Comparison of ENCODE assay signal across 20 cellular contexts in the genomic region with DNA sequence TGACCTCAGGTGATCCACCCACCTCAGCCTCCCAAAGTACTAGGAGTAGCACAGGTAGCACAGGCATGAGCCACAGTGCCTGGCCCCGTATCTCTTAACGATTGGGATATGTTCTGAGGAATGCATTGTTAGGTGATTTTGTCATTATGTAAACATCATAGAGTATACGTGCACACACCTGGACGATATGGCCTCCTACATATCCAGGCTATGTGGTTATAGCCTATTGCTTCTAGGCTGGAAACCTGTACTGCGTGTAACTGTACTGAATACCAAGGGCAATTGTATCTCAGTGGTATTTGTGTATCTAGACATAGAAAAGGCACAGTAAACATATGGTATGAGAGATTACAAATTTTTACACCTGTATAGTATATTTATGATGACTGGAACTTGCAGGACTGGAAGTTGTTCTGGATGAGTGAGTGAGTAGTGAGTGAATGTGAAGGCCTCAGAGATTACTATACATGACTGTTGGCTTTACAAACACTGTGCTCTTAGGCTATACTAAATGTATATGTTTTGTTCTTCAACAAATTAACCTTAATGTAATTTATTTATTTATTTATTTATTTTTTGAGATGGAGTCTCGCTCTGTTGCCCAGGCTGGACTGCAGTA.
DNase-seq lines count a peak whose midpoint lies in the region; ATAC-seq, FAIRE-seq and TF ChIP-seq lines count a peak whose summit lies in the region.
"Had no signal": no experiment of that assay in that cellular context is flagged by ENCODE, and none has a peak within 500 bp of the region (broad histone marks: within the 10 kb centered on the region; RNA-seq: fewer than 3 reads in every experiment).

No MANE protein-coding gene starts in this region.

- H3K27me3 ChIP-seq in left ventricle myocardium inferior (ENCODE audit: low read depth) (no peaks in the 10 kb centered on the region), right atrium auricular region (no peaks in the 10 kb centered on the region), bronchial epithelial cell (ENCODE audit: control insufficient read depth, insufficient read depth, low read length) (no peaks in the 10 kb centered on the region)
- H3K27me3 ChIP-seq: esophagus squamous epithelium, vagina had no signal

- DNase-seq in left ventricle myocardium inferior (no peak), right atrium auricular region (ENCODE audit: low spot score) (no peak), bronchial epithelial cell (ENCODE audit: low read depth) (peak; percentile 93), NCI-H2107 (lab: John Stamatoyannopoulos, UW) (no peak)
- no peak for DNase-seq in naive thymus-derived CD8-positive, alpha-beta T cell
- DNase-seq: activated B cell treated with CpG ODN at 0.5 μM for 24 hours; activated CD8-positive, alpha-beta T cell treated with anti-CD3 and anti-CD28 coated beads, Interleukin-2, amount 10 ng/mL, durations not matched to agents 7 days and 5 days; caudate nucleus; esophagus squamous epithelium; NCI-H1048; NCI-H1930; NCI-H345; RPMI8226; T-helper 9 cell had no signal

- H3K4me3 ChIP-seq in left ventricle myocardium inferior, result no peak overlapping the region
- H3K4me3 ChIP-seq in right atrium auricular region, result no peak overlapping the region
- no peak overlapping the region for H3K4me3 ChIP-seq in bronchial epithelial cell (ENCODE audit: low read depth, low read length)
- H3K4me3 ChIP-seq: esophagus squamous epithelium, vagina had no signal

- H3K4me3 Mint-ChIP-seq in naive thymus-derived CD8-positive, alpha-beta T cell, result peak overlapping the region in 2 of 10 donors; percentile 5 to 26
- H3K4me3 Mint-ChIP-seq: activated B cell treated with CpG ODN at 0.5 μM for 24 hours; activated CD8-positive, alpha-beta T cell treated with anti-CD3 and anti-CD28 coated beads, Interleukin-2, amount 10 ng/mL, durations not matched to agents 7 days and 5 days had no signal

- intact Hi-C loops in left ventricle myocardium inferior (cut with micrococcal nuclease), result loop anchor here (10.0 kb wide), 1 partner anchor 115 kb away; no protein-coding TSS in a partner anchor

- peaks cover 21 to 87% (median 68%) of the 10 kb centered on the region in 4 donors for H3K4me1 Mint-ChIP-seq in naive thymus-derived CD8-positive, alpha-beta T cell

- no peak for TF ChIP-seq CTCF in left ventricle myocardium inferior (IDR thresholded peaks at IDR 0.05; ENCODE audit: borderline replicate concordance)
- no peak for TF ChIP-seq CTCF in right atrium auricular region (IDR thresholded peaks at IDR 0.05)
- no peak for TF ChIP-seq CTCF in bronchial epithelial cell (IDR thresholded peaks at IDR 0.05; ENCODE audit: insufficient read depth, low read length, severe bottlenecking)

- POLR2A ChIA-PET in naive thymus-derived CD8-positive, alpha-beta T cell (lab: Charles Lee), result no interaction called here

- FAIRE-seq in bronchial epithelial cell (lab: Jason Lieb, UNC), result no peak
- FAIRE-seq: HTR-8/SVneo had no signal

- H3K27me3 Mint-ChIP-seq in naive thymus-derived CD8-positive, alpha-beta T cell, result no peaks in the 10 kb centered on the region
- H3K27me3 Mint-ChIP-seq: activated B cell treated with CpG ODN at 0.5 μM for 24 hours had no signal

- H3K27ac ChIP-seq in left ventricle myocardium inferior (replicated peaks), result peak overlapping the region; percentile 77
- H3K27ac ChIP-seq in right atrium auricular region, result peak overlapping the region in 1 of 2 donors; percentile 74
- H3K27ac ChIP-seq: vagina had no signal

- peak overlapping the region in 7 of 10 donors; percentile 1 to 87 (median 63) for H3K27ac Mint-ChIP-seq in naive thymus-derived CD8-positive, alpha-beta T cell
- H3K27ac Mint-ChIP-seq: activated CD8-positive, alpha-beta T cell treated with anti-CD3 and anti-CD28 coated beads, Interleukin-2, amount 10 ng/mL, durations not matched to agents 7 days and 5 days had no signal

- H3K36me3 ChIP-seq in left ventricle myocardium inferior (no peaks in the 10 kb centered on the region), right atrium auricular region (no peaks in the 10 kb centered on the region), bronchial epithelial cell (ENCODE audit: control insufficient read depth, insufficient read depth, low read length) (peaks cover 1% of the 10 kb centered on the region)
- H3K36me3 ChIP-seq: vagina had no signal

- H3K9me3 ChIP-seq in left ventricle myocardium inferior (replicated peaks), result no peaks in the 10 kb centered on the region
- no peaks in the 10 kb centered on the region for H3K9me3 ChIP-seq in right atrium auricular region
- H3K9me3 ChIP-seq: esophagus squamous epithelium, vagina had no signal

- peaks cover 99% of the 10 kb centered on the region for H3K4me1 ChIP-seq in left ventricle myocardium inferior
- peaks cover 0 to 92% of the 10 kb centered on the region in 2 donors for H3K4me1 ChIP-seq in right atrium auricular region

- no peak for ATAC-seq in naive thymus-derived CD8-positive, alpha-beta T cell
- ATAC-seq in HG02885 (IDR thresholded peaks at IDR 0.05; ENCODE audit: poor library complexity, unreplicated experiment) (no peak), GM18867 (IDR thresholded peaks at IDR 0.05; ENCODE audit: unreplicated experiment) (no peak), GM21526 (IDR thresholded peaks at IDR 0.05; ENCODE audit: low FRiP score, unreplicated experiment) (no peak)
- ATAC-seq: activated CD8-positive, alpha-beta T cell treated with anti-CD3 and anti-CD28 coated beads, Interleukin-2, amount 10 ng/mL, durations not matched to agents 7 days and 5 days; SK-N-SH treated with all-trans-retinoic acid at 6 μM for 48 hours had no signal

- no peaks in the 10 kb centered on the region for H3K9me3 Mint-ChIP-seq in naive thymus-derived CD8-positive, alpha-beta T cell
- H3K9me3 Mint-ChIP-seq: activated B cell treated with CpG ODN at 0.5 μM for 24 hours had no signal

- H3K36me3 Mint-ChIP-seq in naive thymus-derived CD8-positive, alpha-beta T cell, result peaks cover 0 to 62% (median 3%) of the 10 kb centered on the region in 3 donors
